24 cellular contexts compared by ENCODE assay signal in genomic region chr3:143184098-143184497, GRCh38.
"Had no signal": no experiment of that assay in that cellular context is flagged by ENCODE, and none has a peak within 500 bp of the region (broad histone marks: within the 10 kb centered on the region; RNA-seq: fewer than 3 reads in every experiment).

No MANE protein-coding gene starts in this region.

- H3K4me1 ChIP-seq: body of pancreas, esophagus muscularis mucosa, foreskin keratinocyte, heart right ventricle, left ventricle myocardium inferior, prostate gland, uterus had no signal

- H3K27me3 ChIP-seq: body of pancreas, esophagus muscularis mucosa, heart right ventricle, ovary, uterus had no signal

- H3K9me3 ChIP-seq: body of pancreas, ovary, prostate gland, thoracic aorta, uterus had no signal

- DNase-seq: activated CD4-positive, alpha-beta memory T cell treated with anti-CD3 and anti-CD28 coated beads for 36 hours; activated CD4-positive, alpha-beta T cell treated with anti-CD3 and anti-CD28 coated beads for 48 hours; activated T-cell treated with anti-CD3 and anti-CD28 coated beads, Interleukin-2, amount 50 U/mL, for 4 hours; anterior cingulate cortex; body of pancreas; dermis blood vessel endothelial cell; effector CD4-positive, alpha-beta T cell; foreskin keratinocyte; heart right ventricle; left ventricle myocardium inferior; mucosa of descending colon; ovary; stimulated activated CD4-positive, alpha-beta T cell treated with anti-CD3 and anti-CD28 coated beads, Interleukin-1b, Interleukin-23, amount 100 ng/mL, for 48 hours; stimulated activated CD4-positive, alpha-beta T cell treated with anti-CD3 and anti-CD28 coated beads, Interleukin-4, amount 100 ng/mL, for 4 hours; stimulated activated CD8-positive, alpha-beta memory T cell treated with anti-CD3 and anti-CD28 coated beads, Interleukin-4, amount 100 ng/mL, for 48 hours; SW 1271; T-helper 9 cell; uterus had no signal

- H3K4me3 ChIP-seq: body of pancreas, esophagus muscularis mucosa, heart right ventricle, left ventricle myocardium inferior, mucosa of descending colon, ovary, prostate gland, smooth muscle cell, thoracic aorta, uterus had no signal

- ATAC-seq: activated CD4-positive, CD25-positive, alpha-beta regulatory T cell treated with anti-CD3 and anti-CD28 coated beads, Interleukin-2, amount 50 U/mL, for 24 hours; activated T-cell treated with anti-CD3 and anti-CD28 coated beads, Interleukin-2, amount 50 U/mL, for 4 hours; body of pancreas; foreskin keratinocyte; mucosa of descending colon had no signal

- H3K4me2 ChIP-seq: smooth muscle cell had no signal

- H3K36me3 ChIP-seq: esophagus muscularis mucosa, heart right ventricle, left ventricle myocardium inferior, ovary, prostate gland, thoracic aorta, uterus had no signal

- H3K27ac ChIP-seq: body of pancreas, esophagus muscularis mucosa, foreskin keratinocyte, heart right ventricle, left ventricle myocardium inferior, ovary, prostate gland, thoracic aorta, uterus, VCaP had no signal
